ENCODE assay signal across 13 cellular contexts in genomic region chrX:356385-357034, GRCh38. TPM values are rescaled to one million over a fixed set of nuclear protein-coding genes. Genes with fewer than 3 reads are reported as not detected.
A peak's percentile ranks its signal among the peaks of the same experiment; 100 is the strongest.
DNase-seq lines count a peak whose midpoint lies in the region; ATAC-seq and TF ChIP-seq lines count a peak whose summit lies in the region.
"Had no signal": no experiment of that assay in that cellular context is flagged by ENCODE, and none has a peak within 500 bp of the region (broad histone marks: within the 10 kb centered on the region; RNA-seq: fewer than 3 reads in every experiment).

No MANE protein-coding gene starts in this region.

- peak overlapping the region; percentile 89 for H3K27ac Mint-ChIP-seq in activated CD8-positive, alpha-beta T cell treated with anti-CD3 and anti-CD28 coated beads, Interleukin-2, amount 10 ng/mL, durations not matched to agents 7 days and 5 days

- no peak overlapping the region for H3K4me3 ChIP-seq in AG09309 (ENCODE audit: control insufficient read depth, low read depth, low read length)
- H3K4me3 ChIP-seq: dorsolateral prefrontal cortex, left ventricle myocardium inferior, pancreas, Peyer's patch had no signal

- no peaks in the 10 kb centered on the region for H3K27me3 Mint-ChIP-seq in activated CD8-positive, alpha-beta T cell treated with anti-CD3 and anti-CD28 coated beads, Interleukin-2, amount 10 ng/mL, durations not matched to agents 7 days and 5 days (ENCODE audit: low read depth)

- no peak for ATAC-seq in activated CD8-positive, alpha-beta T cell treated with anti-CD3 and anti-CD28 coated beads, Interleukin-2, amount 10 ng/mL, durations not matched to agents 7 days and 5 days
- ATAC-seq: pancreas had no signal

- CTCF ChIA-PET in activated CD8-positive, alpha-beta T cell treated with anti-CD3 and anti-CD28 coated beads, Interleukin-2, amount 10 ng/mL, durations not matched to agents 7 days and 5 days (lab: Charles Lee): no interaction called here

- H3K4me1 Mint-ChIP-seq in activated CD8-positive, alpha-beta T cell treated with anti-CD3 and anti-CD28 coated beads, Interleukin-2, amount 10 ng/mL, durations not matched to agents 7 days and 5 days (ENCODE audit: low read depth): peaks cover 25% of the 10 kb centered on the region

- H3K9me3 Mint-ChIP-seq in activated CD8-positive, alpha-beta T cell treated with anti-CD3 and anti-CD28 coated beads, Interleukin-2, amount 10 ng/mL, durations not matched to agents 7 days and 5 days (ENCODE audit: insufficient read depth): peaks cover 20% of the 10 kb centered on the region

- POLR2A ChIA-PET in activated CD8-positive, alpha-beta T cell treated with anti-CD3 and anti-CD28 coated beads, Interleukin-2, amount 10 ng/mL, durations not matched to agents 7 days and 5 days (lab: Charles Lee): no interaction called here

- peak overlapping the region; percentile 37 for H3K4me3 Mint-ChIP-seq in activated CD8-positive, alpha-beta T cell treated with anti-CD3 and anti-CD28 coated beads, Interleukin-2, amount 10 ng/mL, durations not matched to agents 7 days and 5 days

- DNase-seq in AG09309 (ENCODE audit: low read depth) (peak; percentile 32), EL (peak; percentile 88), kidney glomerular epithelial cell (lab: John Stamatoyannopoulos, UW) (peak; percentile 22), SIG-M5 (lab: John Stamatoyannopoulos, UW) (no peak), DMS114 treated with DMSO at 0.1 percent for 48 hours (lab: John Stamatoyannopoulos, UW; ENCODE audit: unreplicated experiment) (no peak), H4 (ENCODE audit: low spot score) (no peak), NCI-H748 treated with DMSO at 0.1 percent for 48 hours (lab: John Stamatoyannopoulos, UW) (no peak)
- no peak for DNase-seq in activated CD8-positive, alpha-beta T cell treated with anti-CD3 and anti-CD28 coated beads, Interleukin-2, amount 10 ng/mL, durations not matched to agents 7 days and 5 days
- DNase-seq: dorsolateral prefrontal cortex; left ventricle myocardium inferior; Peyer's patch; stimulated activated naive CD4-positive, alpha-beta T cell treated with Interleukin-2 at 50 U/mL for 16 hours had no signal

- peaks cover 58% of the 10 kb centered on the region for H3K36me3 Mint-ChIP-seq in activated CD8-positive, alpha-beta T cell treated with anti-CD3 and anti-CD28 coated beads, Interleukin-2, amount 10 ng/mL, durations not matched to agents 7 days and 5 days (ENCODE audit: low read depth)

- TF ChIP-seq CTCF in AG09309 (IDR thresholded peaks at IDR 0.05; ENCODE audit: control insufficient read depth, insufficient read depth, low read depth, low read length, missing control alignments): no peak

RNA-seq across cellular contexts. Expression of gene PPP2R3B, which starts 30.2 kb away (rescaled TPM):
- 10 to 100 TPM; 41.8 to 44.6 TPM for total RNA-seq in activated CD8-positive, alpha-beta T cell treated with anti-CD3 and anti-CD28 coated beads, Interleukin-2, amount 10 ng/mL, durations not matched to agents 7 days and 5 days
- 12.6 and 34.7 TPM in 2 replicates for total RNA-seq in H4 (2014; rRNA removed; shearing (Covaris generic))

RNA-seq across cellular contexts. Expression of gene GTPBP6, which starts 37.9 kb away (rescaled TPM):
- 10 to 100 TPM; 55.7 to 59.9 TPM for total RNA-seq in activated CD8-positive, alpha-beta T cell treated with anti-CD3 and anti-CD28 coated beads, Interleukin-2, amount 10 ng/mL, durations not matched to agents 7 days and 5 days
- 39.2 and 40.2 TPM in 2 replicates for total RNA-seq in H4 (2014; rRNA removed; shearing (Covaris generic))

Comparison
In these comparisons a context has a peak if more than half of its experiments do, and no peak if none do; other contexts are left out.
1. DNase-seq: peak in AG09309 (single experiment), EL (single experiment) and kidney glomerular epithelial cell (single experiment); none in activated CD8-positive, alpha-beta T cell treated with anti-CD3 and anti-CD28 coated beads, Interleukin-2, amount 10 ng/mL, durations not matched to agents 7 days and 5 days (single experiment), SIG-M5 (single experiment), DMS114 treated with DMSO at 0.1 percent for 48 hours (single experiment), H4 (single experiment) and NCI-H748 treated with DMSO at 0.1 percent for 48 hours (single experiment).